In genomic region chr19:35140898-35141626, GRCh38 we compare ENCODE assay signal across 8 cellular contexts. TPM values are rescaled to one million over a fixed set of nuclear protein-coding genes. Genes with fewer than 3 reads are reported as not detected.
DNase-seq lines count a peak whose midpoint lies in the region; ATAC-seq and TF ChIP-seq lines count a peak whose summit lies in the region.

No MANE protein-coding gene starts in this region.

- H3K9me3 ChIP-seq in PC-3 (ENCODE audit: low read length), result no peaks in the 10 kb centered on the region
- no peaks in the 10 kb centered on the region for H3K9me3 ChIP-seq in esophagus squamous epithelium

- no peak overlapping the region for H3K9ac ChIP-seq in PC-3 (ENCODE audit: low read length)

- peak in 2 of 4 donors; percentile 47 to 57 for TF ChIP-seq POLR2A in esophagus squamous epithelium (IDR thresholded peaks at IDR 0.05)

- DNase-seq in GM13977 (ENCODE audit: low spot score) (peak; percentile 100), PC-3 (peak; percentile 82), esophagus squamous epithelium (lab: John Stamatoyannopoulos, UW) (peak; percentile 67), myocyte (ENCODE audit: low read depth) (peak; percentile 69), OCI-M2 (lab: John Stamatoyannopoulos, UW; ENCODE audit: unreplicated experiment) (no peak)
- DNase-seq in activated T-cell treated with anti-CD3 and anti-CD28 coated beads, Interleukin-2, amount 50 U/mL, for 72 hours, result peak; percentile 96 to 97
- peak; percentile 84 to 91 for DNase-seq in stimulated activated CD8-positive, alpha-beta memory T cell treated with anti-CD3 and anti-CD28 coated beads, Interleukin-7, amount 100 ng/mL, for 1 hour (ENCODE audit: low read depth in 2 of 2)

- POLR2A ChIA-PET in PC-3 (lab: Charles Lee; ENCODE audit: unreplicated experiment), result interaction anchor here (0.6 to 0.7 kb wide), 2 partner anchors 102 to 140 kb away, joined by 5 read pairs; no protein-coding TSS in a partner anchor

- no peaks in the 10 kb centered on the region for H4K20me1 ChIP-seq in PC-3 (ENCODE audit: low read length)

- H3K4me2 ChIP-seq in PC-3 (ENCODE audit: low read length), result peak overlapping the region; percentile 70

- TF ChIP-seq CTCF in GM13977 (IDR thresholded peaks at IDR 0.05; ENCODE audit: extremely low read depth, insufficient read depth, missing control alignments) (peak; percentile 64), PC-3 (conservative IDR thresholded peaks at IDR 0.05; ENCODE audit: low read depth, low read length) (peak; percentile 39; the same call in 1 of the 2 replicates), esophagus squamous epithelium (IDR thresholded peaks at IDR 0.05) (peak; percentile 15 to 61 (median 52))

- no peaks in the 10 kb centered on the region for H3K9me3 Mint-ChIP-seq in activated T-cell treated with anti-CD3 and anti-CD28 coated beads, Interleukin-2, amount 50 U/mL, for 72 hours

- peaks cover 18% of the 10 kb centered on the region for H3K27me3 Mint-ChIP-seq in activated T-cell treated with anti-CD3 and anti-CD28 coated beads, Interleukin-2, amount 50 U/mL, for 72 hours (ENCODE audit: low read depth)

- H3K4me3 ChIP-seq in PC-3 (ENCODE audit: low read length) (peak overlapping the region; percentile 43), esophagus squamous epithelium (peak overlapping the region in 3 of 4 donors; percentile 35 to 57 (median 37))

- in situ Hi-C loops in GM13977 (cut with MboI; ENCODE audit: low pct_unique_long_range_greater_than_20kb, low sequenced_read_pairs, unreplicated experiment), result no loop called here

- BruUV-seq in PC-3 (replicated peaks; lab: Mats Ljungman, UMichigan), result no TSS peak

- H3K4me1 ChIP-seq in PC-3 (ENCODE audit: insufficient read depth, low read length) (0 out of 2 replicates have a peak, but pooled peaks cover 11% of the 10 kb centered on the region), esophagus squamous epithelium (peaks cover 26 to 73% (median 39%) of the 10 kb centered on the region in 3 donors)

- H3K9me2 ChIP-seq in PC-3 (replicated peaks; ENCODE audit: low read length), result no peaks in the 10 kb centered on the region

- H3K27ac ChIP-seq in PC-3 (ENCODE audit: low read length), result no peak overlapping the region
- peak overlapping the region; percentile 70 to 93 (median 88) for H3K27ac ChIP-seq in esophagus squamous epithelium

- peak overlapping the region; percentile 87 to 90 for H3K4me3 Mint-ChIP-seq in activated T-cell treated with anti-CD3 and anti-CD28 coated beads, Interleukin-2, amount 50 U/mL, for 72 hours

- H3K27ac Mint-ChIP-seq in activated T-cell treated with anti-CD3 and anti-CD28 coated beads, Interleukin-2, amount 50 U/mL, for 72 hours, result no peak overlapping the region

- H3K27me3 ChIP-seq in PC-3 (ENCODE audit: low read length) (no peaks in the 10 kb centered on the region), esophagus squamous epithelium (peaks cover 0 to 38% (median 9%) of the 10 kb centered on the region in 4 donors)

- CTCF ChIA-PET in PC-3 (lab: Charles Lee), result interaction anchor here (0.6 to 1.3 kb wide), 8 partner anchors 13 to 303 kb away, joined by 3 to 15 read pairs (median 4); no protein-coding TSS in a partner anchor

- WGBS in esophagus squamous epithelium, 2 donors, result 0 to 2% methylated on average over 6 to 10 of the region's 36 CpGs

- peak overlapping the region; percentile 61 for H2AFZ ChIP-seq in PC-3 (ENCODE audit: low read length)

- no peaks in the 10 kb centered on the region for H3F3A ChIP-seq in PC-3 (ENCODE audit: low read length, unreplicated experiment)

- intact Hi-C loops in PC-3 (cut with micrococcal nuclease) (loop anchor here (5.0 to 10.0 kb wide), 2 partner anchors 74 to 104 kb away; partner anchors contain the start of gene LSR), esophagus squamous epithelium (cut with DNase I) (loop anchor here (5.0 kb wide), 2 partner anchors 74 to 131 kb away; no protein-coding TSS in a partner anchor)

- peak; percentile 53 for ATAC-seq in HG03521 (IDR thresholded peaks at IDR 0.05; ENCODE audit: unreplicated experiment)
- ATAC-seq in PC-3, result peak; percentile 82
- ATAC-seq in activated T-cell treated with anti-CD3 and anti-CD28 coated beads, Interleukin-2, amount 50 U/mL, for 72 hours (replicated peaks in 1 of 2), result peak; percentile 86 to 89

- H3K36me3 ChIP-seq in PC-3 (ENCODE audit: low read depth, low read length) (no peaks in the 10 kb centered on the region), esophagus squamous epithelium (no peaks in the 10 kb centered on the region)

- H3K4me1 Mint-ChIP-seq in activated T-cell treated with anti-CD3 and anti-CD28 coated beads, Interleukin-2, amount 50 U/mL, for 72 hours (ENCODE audit: low read depth), result peaks cover 27% of the 10 kb centered on the region

- H3K79me2 ChIP-seq in PC-3 (ENCODE audit: low read length), result no peaks in the 10 kb centered on the region

- no peaks in the 10 kb centered on the region for H3K36me3 Mint-ChIP-seq in activated T-cell treated with anti-CD3 and anti-CD28 coated beads, Interleukin-2, amount 50 U/mL, for 72 hours (ENCODE audit: insufficient read depth in 2 of 2)

RNA-seq across cellular contexts. Expression of gene FXYD7, which starts 2.0 kb away (rescaled TPM):
- total RNA-seq in PC-3 (2014; rRNA removed) (not detected in 2 replicates), esophagus squamous epithelium (not detected), myocyte (not detected in 2 replicates)
- 1 to 10 TPM; 1.0 to 1.2 TPM for total RNA-seq in activated T-cell treated with anti-CD3 and anti-CD28 coated beads, Interleukin-2, amount 50 U/mL, for 72 hours
- not detected for polyA plus RNA-seq in myocyte (2012)

RNA-seq across cellular contexts. Expression of gene FXYD1, which starts 2.4 kb away (rescaled TPM):
- total RNA-seq in PC-3 (2014; rRNA removed) (not detected in 2 replicates), esophagus squamous epithelium (10 to 100 TPM in 2 of 4 donors, 1 to 10 TPM in 1, not detected in 1; 3.9 to 29.9 (median 10.1) TPM), myocyte (22.9 and 36.6 TPM in 2 replicates)
- total RNA-seq in activated T-cell treated with anti-CD3 and anti-CD28 coated beads, Interleukin-2, amount 50 U/mL, for 72 hours, result 1 to 10 TPM; 1.6 to 2.0 TPM
- 25.5 TPM for polyA plus RNA-seq in myocyte (2012)

RNA-seq across cellular contexts. Expression of gene LGI4, which starts 6.2 kb away (rescaled TPM):
- total RNA-seq in PC-3 (2014; rRNA removed), result 0.22 TPM in 1 of 2 replicates, not detected in the other
- under 1 TPM; 0.72 to 1.00 TPM for total RNA-seq in activated T-cell treated with anti-CD3 and anti-CD28 coated beads, Interleukin-2, amount 50 U/mL, for 72 hours
- 1 to 10 TPM; 1.3 to 8.2 (median 1.6) TPM for total RNA-seq in esophagus squamous epithelium
- total RNA-seq in myocyte, result 0.68 and 1.4 TPM in 2 replicates
- polyA plus RNA-seq in myocyte (2012), result 0.88 TPM

RNA-seq across cellular contexts. Expression of gene FXYD5, which starts 13.5 kb away (rescaled TPM):
- total RNA-seq in PC-3 (2014; rRNA removed) (114 and 123 TPM in 2 replicates), esophagus squamous epithelium (100 to 1,000 TPM in 1 of 4 donors, 10 to 100 TPM in 3; 39.3 to 146 (median 45.7) TPM), myocyte (12.0 and 19.5 TPM in 2 replicates)
- total RNA-seq in activated T-cell treated with anti-CD3 and anti-CD28 coated beads, Interleukin-2, amount 50 U/mL, for 72 hours, result 100 to 1,000 TPM; 331 to 342 TPM
- 52.5 TPM for polyA plus RNA-seq in myocyte (2012)

RNA-seq across cellular contexts. Expression of gene FXYD3, which starts 25.4 kb away (rescaled TPM):
- total RNA-seq in PC-3 (2014; rRNA removed) (48.7 and 61.6 TPM in 2 replicates), esophagus squamous epithelium (100 to 1,000 TPM; 282 to 837 (median 489) TPM), myocyte (0.91 TPM in 1 of 2 replicates, not detected in the other)
- total RNA-seq in activated T-cell treated with anti-CD3 and anti-CD28 coated beads, Interleukin-2, amount 50 U/mL, for 72 hours, result not detected
- 0.50 TPM for polyA plus RNA-seq in myocyte (2012)
